8 cellular contexts compared by ENCODE assay signal in genomic region chr11:9385288-9385902, GRCh38. TPM values are rescaled to one million over a fixed set of nuclear protein-coding genes. Genes with fewer than 3 reads are reported as not detected.
A peak's percentile ranks its signal among the peaks of the same experiment; 100 is the strongest.
DNase-seq lines count a peak whose midpoint lies in the region; ATAC-seq and TF ChIP-seq lines count a peak whose summit lies in the region.

No MANE protein-coding gene starts in this region.

- peak overlapping the region; percentile 88 for H3K4me3 ChIP-seq in DOHH2 (ENCODE audit: low read length)
- H3K4me3 ChIP-seq in NB4 (ENCODE audit: low read depth, low read length): peak overlapping the region; percentile 100
- H3K4me3 ChIP-seq in adrenal gland: peak overlapping the region; percentile 21 to 84 (median 60)
- H3K4me3 ChIP-seq in iPS-18c (ENCODE audit: insufficient read depth, low read depth, low read length): peak overlapping the region; percentile 99

- TF ChIP-seq POLR2A in NB4 (IDR thresholded peaks at IDR 0.05; ENCODE audit: extremely low read depth, insufficient read length): no peak
- peak in 1 of 2 donors; percentile 25 for TF ChIP-seq POLR2A in adrenal gland (IDR thresholded peaks at IDR 0.05)

- H3K79me2 ChIP-seq in DOHH2 (ENCODE audit: control insufficient read depth, low read length): peaks cover 64% of the 10 kb centered on the region

- TF ChIP-seq CTCF in DOHH2 (IDR thresholded peaks at IDR 0.05; ENCODE audit: low read depth, low read length, poor library complexity, severe bottlenecking): peak; percentile 13
- TF ChIP-seq CTCF in NB4 (IDR thresholded peaks at IDR 0.05; ENCODE audit: low read depth, low read length): no peak
- peak in 3 of 6 experiments; percentile 13 to 33 (median 20) for TF ChIP-seq CTCF in adrenal gland (IDR thresholded peaks at IDR 0.05)

- H3K4me1 Mint-ChIP-seq in stimulated activated effector memory CD8-positive, alpha-beta T cell treated with anti-CD3 and anti-CD28 coated beads, Interleukin-12 subunit alpha, Interleukin-12 subunit beta, amount 100 ng/mL, for 72 hours: peaks cover 24% of the 10 kb centered on the region

- ATAC-seq in GM21723 (IDR thresholded peaks at IDR 0.05; ENCODE audit: unreplicated experiment): peak; percentile 26
- ATAC-seq in stimulated activated effector memory CD8-positive, alpha-beta T cell treated with anti-CD3 and anti-CD28 coated beads, Interleukin-12 subunit alpha, Interleukin-12 subunit beta, amount 100 ng/mL, for 72 hours: peak; percentile 19

- H3K27ac ChIP-seq in DOHH2 (ENCODE audit: low read depth, low read length) (peak overlapping the region; percentile 57), adrenal gland (peak overlapping the region; percentile 87 to 98 (median 95))

- 4 to 11% (median 4%) methylated on average over 10 to 11 of the region's 11 CpGs for WGBS in adrenal gland, 4 donors

- H3K27me3 ChIP-seq in DOHH2 (ENCODE audit: control insufficient read depth, low read length): no peaks in the 10 kb centered on the region
- H3K27me3 ChIP-seq in adrenal gland: no peaks in the 10 kb centered on the region

- H3K4me3 Mint-ChIP-seq in stimulated activated effector memory CD8-positive, alpha-beta T cell treated with anti-CD3 and anti-CD28 coated beads, Interleukin-12 subunit alpha, Interleukin-12 subunit beta, amount 100 ng/mL, for 72 hours: peak overlapping the region; percentile 94

- peaks cover 64% of the 10 kb centered on the region for H3K36me3 Mint-ChIP-seq in stimulated activated effector memory CD8-positive, alpha-beta T cell treated with anti-CD3 and anti-CD28 coated beads, Interleukin-12 subunit alpha, Interleukin-12 subunit beta, amount 100 ng/mL, for 72 hours

- no peaks in the 10 kb centered on the region for H3K9me2 ChIP-seq in DOHH2 (replicated peaks; ENCODE audit: control insufficient read depth, low read length)

- peaks cover 28% of the 10 kb centered on the region for H3K4me1 ChIP-seq in DOHH2 (ENCODE audit: control insufficient read depth, low read length)
- peaks cover 12 to 22% of the 10 kb centered on the region in 2 donors for H3K4me1 ChIP-seq in adrenal gland (replicated peaks in 1 of 2)

- H3K9me3 ChIP-seq in DOHH2 (ENCODE audit: control insufficient read depth, insufficient read depth, low read length) (no peaks in the 10 kb centered on the region), adrenal gland (replicated peaks in 1 of 3) (no peaks in the 10 kb centered on the region), iPS-18c (ENCODE audit: control insufficient read depth, insufficient read depth, low read length) (peaks cover 2% of the 10 kb centered on the region)

- DNase-seq in NB4 (ENCODE audit: low read depth) (peak; percentile 77), adrenal gland (peak in 1 of 7 donors; percentile 74), medulla oblongata (ENCODE audit: extremely low spot score) (no peak)
- DNase-seq in stimulated activated effector memory CD8-positive, alpha-beta T cell treated with anti-CD3 and anti-CD28 coated beads, Interleukin-12 subunit alpha, Interleukin-12 subunit beta, amount 100 ng/mL, for 72 hours (ENCODE audit: low spot score in 2 of 2): no peak
- DNase-seq in stimulated activated naive CD4-positive, alpha-beta T cell treated with Interleukin-2 at 50 U/mL for 16 hours (lab: John Stamatoyannopoulos, UW): no peak

- H3K27ac Mint-ChIP-seq in stimulated activated effector memory CD8-positive, alpha-beta T cell treated with anti-CD3 and anti-CD28 coated beads, Interleukin-12 subunit alpha, Interleukin-12 subunit beta, amount 100 ng/mL, for 72 hours: peak overlapping the region; percentile 98

- H3K36me3 ChIP-seq in DOHH2 (ENCODE audit: control insufficient read depth, low read length) (peaks cover 49% of the 10 kb centered on the region), adrenal gland (replicated peaks in 1 of 2) (no peaks in the 10 kb centered on the region)

- intact Hi-C loops in adrenal gland (cut with DNase I): no loop called here

- peaks cover 7% of the 10 kb centered on the region; the same call in 1 of the 2 replicates for H3F3A ChIP-seq in DOHH2 (ENCODE audit: control insufficient read depth, insufficient read depth)

- peaks cover 21% of the 10 kb centered on the region for H4K20me1 ChIP-seq in DOHH2 (ENCODE audit: control insufficient read depth, insufficient read depth, low read depth, low read length)

- peaks cover 2% of the 10 kb centered on the region for H3K9me3 Mint-ChIP-seq in stimulated activated effector memory CD8-positive, alpha-beta T cell treated with anti-CD3 and anti-CD28 coated beads, Interleukin-12 subunit alpha, Interleukin-12 subunit beta, amount 100 ng/mL, for 72 hours

- H3K4me2 ChIP-seq in DOHH2 (ENCODE audit: low read length): peak overlapping the region; percentile 78

RNA-seq across cellular contexts. Expression of gene IPO7, which starts 0.9 kb away (rescaled TPM):
- total RNA-seq in adrenal gland: 100 to 1,000 TPM in 2 of 8 donors, 10 to 100 TPM in 6; 39.5 to 125 (median 78.3) TPM
- polyA plus RNA-seq in adrenal gland: 100 to 1,000 TPM in 1 of 3 donors, 10 to 100 TPM in 2; 16.5 to 132 (median 33.4) TPM
